In genomic region chr16:25260416-25260815, GRCh38 we compare ENCODE assay signal across 23 cellular contexts. TPM values are rescaled to one million over a fixed set of nuclear protein-coding genes. Genes with fewer than 3 reads are reported as not detected.
DNase-seq lines count a peak whose midpoint lies in the region; ATAC-seq and TF ChIP-seq lines count a peak whose summit lies in the region.
"Had no signal": no experiment of that assay in that cellular context is flagged by ENCODE, and none has a peak within 500 bp of the region (broad histone marks: within the 10 kb centered on the region; RNA-seq: fewer than 3 reads in every experiment).

No MANE protein-coding gene starts in this region.

- H3K4me1 ChIP-seq in mesendoderm (ENCODE audit: control insufficient read depth, low read depth, low read length) (peaks cover 2% of the 10 kb centered on the region), Caco-2 (peaks cover 4% of the 10 kb centered on the region; the same call in 1 of the 2 replicates)

- no peak overlapping the region for H3K4me3 ChIP-seq in mesendoderm (ENCODE audit: low read length)
- no peak overlapping the region for H3K4me3 ChIP-seq in Caco-2 (ENCODE audit: low read depth, low read length)
- H3K4me3 ChIP-seq: colonic mucosa, GM12878, transverse colon had no signal

- H3K27ac Mint-ChIP-seq in activated naive CD8-positive, alpha-beta T cell treated with anti-CD3 and anti-CD28 coated beads for 36 hours, result no peak overlapping the region
- H3K27ac Mint-ChIP-seq in Caco-2 (ENCODE audit: unreplicated experiment), result no peak overlapping the region
- H3K27ac Mint-ChIP-seq: memory B cell had no signal

- no CpG with 5 or more reads among the region's 5 CpGs for WGBS in mesendoderm (ENCODE audit: extremely low coverage, insufficient coverage, low lambda C conversion rate)

- POLR2A ChIA-PET in Caco-2 (lab: Charles Lee), result no interaction called here

- H3K9ac ChIP-seq in mesendoderm (ENCODE audit: low read length), result peak overlapping the region; percentile 31
- H3K9ac ChIP-seq: parathyroid adenoma had no signal

- ATAC-seq in HG03439 (IDR thresholded peaks at IDR 0.05; ENCODE audit: unreplicated experiment), result no peak
- ATAC-seq: GM12878; naive thymus-derived CD4-positive, alpha-beta T cell had no signal

- H2BK15ac ChIP-seq in mesendoderm (replicated peaks; ENCODE audit: low read depth), result no peak overlapping the region

- no peak overlapping the region for H4K5ac ChIP-seq in mesendoderm (ENCODE audit: low read length)

- H3K36me3 ChIP-seq in mesendoderm (ENCODE audit: control insufficient read depth, insufficient read depth, low read length) (no peaks in the 10 kb centered on the region), Caco-2 (ENCODE audit: control insufficient read depth, insufficient read depth, low read length) (no peaks in the 10 kb centered on the region)
- H3K36me3 ChIP-seq: colonic mucosa had no signal

- peak overlapping the region; percentile 1 for H3K4me2 ChIP-seq in mesendoderm (ENCODE audit: low read length)

- peak overlapping the region; percentile 29 for H3K4me3 Mint-ChIP-seq in activated naive CD8-positive, alpha-beta T cell treated with anti-CD3 and anti-CD28 coated beads for 36 hours
- no peak overlapping the region for H3K4me3 Mint-ChIP-seq in Caco-2 (ENCODE audit: unreplicated experiment)
- H3K4me3 Mint-ChIP-seq: memory B cell had no signal

- peak overlapping the region; percentile 19 for H3K56ac ChIP-seq in mesendoderm (ENCODE audit: low read length)

- no peak for TF ChIP-seq CTCF in Caco-2 (IDR thresholded peaks at IDR 0.05; ENCODE audit: insufficient read depth in 1 of 2, low read depth in 1 of 2, low read length in 1 of 2, severe bottlenecking in 1 of 2, unreplicated experiment in 1 of 2)

- H2BK120ac ChIP-seq in mesendoderm (ENCODE audit: low read depth, low read length), result no peak overlapping the region

- no peaks in the 10 kb centered on the region for H3K27me3 Mint-ChIP-seq in activated naive CD8-positive, alpha-beta T cell treated with anti-CD3 and anti-CD28 coated beads for 36 hours
- H3K27me3 Mint-ChIP-seq in Caco-2 (ENCODE audit: insufficient read depth, unreplicated experiment), result no peaks in the 10 kb centered on the region
- H3K27me3 Mint-ChIP-seq: memory B cell; naive thymus-derived CD4-positive, alpha-beta T cell had no signal

- H3K4ac ChIP-seq in mesendoderm (ENCODE audit: low read depth, low read length), result no peak overlapping the region

- H3K36me3 Mint-ChIP-seq in activated naive CD8-positive, alpha-beta T cell treated with anti-CD3 and anti-CD28 coated beads for 36 hours, result peaks cover 56% of the 10 kb centered on the region
- H3K36me3 Mint-ChIP-seq in Caco-2 (ENCODE audit: insufficient read depth, unreplicated experiment), result peaks cover 29% of the 10 kb centered on the region

- H3K4me1 Mint-ChIP-seq in activated naive CD8-positive, alpha-beta T cell treated with anti-CD3 and anti-CD28 coated beads for 36 hours, result peaks cover 49% of the 10 kb centered on the region
- peaks cover 12% of the 10 kb centered on the region for H3K4me1 Mint-ChIP-seq in Caco-2 (ENCODE audit: low read depth, unreplicated experiment)

- intact Hi-C loops in Caco-2 (cut with micrococcal nuclease; ENCODE audit: unreplicated experiment), result no loop called here

- peak overlapping the region; percentile 32 for H2BK5ac ChIP-seq in mesendoderm (ENCODE audit: low read length)

- DNase-seq in EL (peak; percentile 13), HT1080 (ENCODE audit: low read depth) (peak; percentile 18), mesendoderm (no peak), Caco-2 (no peak), NCI-H1417 (lab: John Stamatoyannopoulos, UW) (no peak)
- DNase-seq in activated naive CD8-positive, alpha-beta T cell treated with anti-CD3 and anti-CD28 coated beads for 36 hours, result no peak
- DNase-seq: activated gamma-delta T cell treated with Interleukin-2 at 50 U/mL for 16 hours; colonic mucosa; foreskin fibroblast; GDM1; kidney; MV-4-11; naive thymus-derived CD4-positive, alpha-beta T cell; NCI-H1930; NCI-H345; stimulated activated CD4-positive, alpha-beta T cell treated with anti-CD3 and anti-CD28 coated beads, Interleukin-1b, Interleukin-23, amount 100 ng/mL, for 48 hours; stimulated activated naive CD4-positive, alpha-beta T cell treated with Interleukin-2 at 50 U/mL for 16 hours; transverse colon had no signal

- no peak overlapping the region for H2AK5ac ChIP-seq in mesendoderm (ENCODE audit: low read length)

- no peaks in the 10 kb centered on the region for H3K9me3 ChIP-seq in Caco-2
- H3K9me3 ChIP-seq: colonic mucosa, transverse colon had no signal

- CTCF ChIA-PET in Caco-2 (lab: Charles Lee), result no interaction called here

- H3K79me1 ChIP-seq in mesendoderm (ENCODE audit: low read length), result peaks cover 23% of the 10 kb centered on the region

- H3K23ac ChIP-seq in mesendoderm (ENCODE audit: low read length), result no peak overlapping the region

- no peak overlapping the region for H3K27ac ChIP-seq in mesendoderm (ENCODE audit: low read depth, low read length)
- H3K27ac ChIP-seq: colonic mucosa, parathyroid adenoma, transverse colon had no signal

- no peak overlapping the region for H3K18ac ChIP-seq in mesendoderm (ENCODE audit: low read length)

- no peak overlapping the region for H4K8ac ChIP-seq in mesendoderm (ENCODE audit: low read depth, low read length)

- H3K27me3 ChIP-seq in mesendoderm (ENCODE audit: insufficient read depth, low read length, poor library complexity), result no peaks in the 10 kb centered on the region
- H3K27me3 ChIP-seq in Caco-2 (replicated peaks; ENCODE audit: control insufficient read depth, insufficient read depth, low read length), result no peaks in the 10 kb centered on the region
- H3K27me3 ChIP-seq: colonic mucosa, transverse colon had no signal

- no TSS peak for BruUV-seq in Caco-2 (replicated peaks; lab: Mats Ljungman, UMichigan)

- no peaks in the 10 kb centered on the region for H3K9me3 Mint-ChIP-seq in activated naive CD8-positive, alpha-beta T cell treated with anti-CD3 and anti-CD28 coated beads for 36 hours
- H3K9me3 Mint-ChIP-seq in Caco-2 (ENCODE audit: unreplicated experiment), result no peaks in the 10 kb centered on the region
- H3K9me3 Mint-ChIP-seq: T-helper 2 cell treated with Interferon-gamma antibody and Interleukin-4, amounts not matched to agents 5 μg/mL and 100 μg/mL, for 36 hours had no signal

- peaks cover 58% of the 10 kb centered on the region for H3K79me2 ChIP-seq in mesendoderm (ENCODE audit: control insufficient read depth, insufficient read depth, low read length)

RNA-seq across cellular contexts. Expression of gene ZKSCAN2, which starts 2.8 kb away (rescaled TPM):
- total RNA-seq in HT1080 (2014; rRNA removed; shearing (Covaris generic)), result 4.6 and 5.9 TPM in 2 replicates
- 2.3 and 2.8 TPM in 2 replicates for polyA plus RNA-seq in HT1080 (2015; cell fraction: cytosol; rRNA removed)
- polyA plus RNA-seq in HT1080 (2015; cell fraction: nucleus; rRNA removed), result 4.6 and 5.4 TPM in 2 replicates
- 1 to 10 TPM; 7.1 to 7.3 TPM for total RNA-seq in activated naive CD8-positive, alpha-beta T cell treated with anti-CD3 and anti-CD28 coated beads for 36 hours
- polyA plus RNA-seq in mesendoderm (2013, experiment 1 of 2), result 6.2 TPM
- 6.0 TPM for polyA plus RNA-seq in mesendoderm (2013, experiment 2 of 2)
- total RNA-seq in Caco-2 (2022), result 10.5 and 11.1 TPM in 2 replicates

RNA-seq across cellular contexts. Expression of gene AQP8, which starts 43.7 kb away (rescaled TPM):
- total RNA-seq in HT1080 (2014; rRNA removed; shearing (Covaris generic)), result not detected in 2 replicates
- not detected in 2 replicates for polyA plus RNA-seq in HT1080 (2015; cell fraction: cytosol; rRNA removed)
- not detected in 2 replicates for polyA plus RNA-seq in HT1080 (2015; cell fraction: nucleus; rRNA removed)
- total RNA-seq in activated naive CD8-positive, alpha-beta T cell treated with anti-CD3 and anti-CD28 coated beads for 36 hours, result not detected
- polyA plus RNA-seq in mesendoderm (2013, experiment 1 of 2), result 0.03 TPM
- not detected for polyA plus RNA-seq in mesendoderm (2013, experiment 2 of 2)
- total RNA-seq in Caco-2 (2022), result not detected in 2 replicates
- total RNA-seq: GM12878, kidney had no signal
- polyA plus RNA-seq: GM12878; naive thymus-derived CD4-positive, alpha-beta T cell had no signal

Comparison
In these comparisons a context has a peak if more than half of its experiments do, and no peak if none do; other contexts are left out.
1. DNase-seq: peak in EL (single experiment) and HT1080 (single experiment); none in activated naive CD8-positive, alpha-beta T cell treated with anti-CD3 and anti-CD28 coated beads for 36 hours (single experiment), mesendoderm (single experiment), Caco-2 (0 of 2) and NCI-H1417 (0 of 3).